In the genomic region with DNA sequence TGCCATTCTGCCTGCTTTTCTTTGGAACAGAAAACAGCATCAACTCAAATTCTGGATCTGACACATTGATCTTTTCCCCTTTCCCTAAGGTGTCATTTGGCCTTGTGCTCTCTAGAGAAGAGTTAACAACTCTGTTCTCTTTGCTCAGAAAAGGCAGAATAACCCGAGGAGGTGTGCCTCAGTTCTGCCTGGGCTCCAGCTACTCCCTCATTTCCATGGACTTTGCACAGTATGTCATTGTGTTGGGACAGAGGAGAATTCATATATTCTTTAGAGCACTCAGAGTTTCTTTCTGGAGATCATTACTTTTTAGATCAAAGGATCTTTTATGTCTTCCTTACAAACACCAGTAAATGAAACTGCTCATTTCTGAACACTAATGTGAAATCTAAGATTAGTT, we compare ENCODE assay signal across 18 cellular contexts.
"Had no signal": no experiment of that assay in that cellular context is flagged by ENCODE, and none has a peak within 500 bp of the region (broad histone marks: within the 10 kb centered on the region; RNA-seq: fewer than 3 reads in every experiment).

No MANE protein-coding gene starts in this region.

- H3K9ac ChIP-seq: SK-N-SH had no signal

- H3K27ac ChIP-seq: coronary artery, esophagus muscularis mucosa, thoracic aorta, VCaP had no signal

- H3K4me3 Mint-ChIP-seq: activated CD4-positive, alpha-beta memory T cell treated with anti-CD3 and anti-CD28 coated beads, Interleukin-2, amount 10 ng/mL, durations not matched to agents 7 days and 5 days; activated CD4-positive, alpha-beta T cell treated with anti-CD3 and anti-CD28 coated beads for 36 hours; activated T-cell treated with anti-CD3 and anti-CD28 coated beads, Interleukin-2, amount 50 U/mL, for 4 hours; immature natural killer cell; naive thymus-derived CD8-positive, alpha-beta T cell had no signal

- H3K4me1 Mint-ChIP-seq: activated CD4-positive, alpha-beta memory T cell treated with anti-CD3 and anti-CD28 coated beads, Interleukin-2, amount 10 ng/mL, durations not matched to agents 7 days and 5 days; activated CD4-positive, alpha-beta T cell treated with anti-CD3 and anti-CD28 coated beads for 36 hours; immature natural killer cell; naive thymus-derived CD8-positive, alpha-beta T cell had no signal

- H3K9me3 ChIP-seq: esophagus muscularis mucosa, SK-N-SH, thoracic aorta had no signal

- H3K9me3 Mint-ChIP-seq: activated CD4-positive, alpha-beta memory T cell treated with anti-CD3 and anti-CD28 coated beads, Interleukin-2, amount 10 ng/mL, durations not matched to agents 7 days and 5 days; activated naive CD4-positive, alpha-beta T cell treated with anti-CD3 and anti-CD28 coated beads, Interleukin-2, amount 50 U/mL, for 72 hours; activated T-cell treated with anti-CD3 and anti-CD28 coated beads, Interleukin-2, amount 50 U/mL, for 4 hours; immature natural killer cell; naive thymus-derived CD8-positive, alpha-beta T cell had no signal

- ATAC-seq: activated CD4-positive, alpha-beta T cell treated with anti-CD3 and anti-CD28 coated beads for 36 hours; activated naive CD4-positive, alpha-beta T cell treated with anti-CD3 and anti-CD28 coated beads, Interleukin-2, amount 50 U/mL, for 72 hours; activated T-cell treated with anti-CD3 and anti-CD28 coated beads, Interleukin-2, amount 50 U/mL, for 4 hours; left cardiac atrium; naive thymus-derived CD8-positive, alpha-beta T cell; right cardiac atrium; stimulated activated naive CD8-positive, alpha-beta T cell treated with anti-CD3 and anti-CD28 coated beads, Interleukin-15, Interleukin-2, amounts not matched to agents 100 U/mL and 50 U/mL, for 24 hours had no signal

- DNase-seq: activated CD4-positive, alpha-beta memory T cell treated with anti-CD3 and anti-CD28 coated beads, Interleukin-2, amount 10 ng/mL, durations not matched to agents 7 days and 5 days; activated CD4-positive, alpha-beta T cell treated with anti-CD3 and anti-CD28 coated beads for 36 hours; activated effector memory CD4-positive, alpha-beta T cell treated with anti-CD3 and anti-CD28 coated beads, Interleukin-2, amount 50 U/mL, for 16 hours; activated T-cell treated with anti-CD3 and anti-CD28 coated beads, Interleukin-2, amount 50 U/mL, for 4 hours; central memory CD4-positive, alpha-beta T cell; effector CD4-positive, alpha-beta T cell; immature natural killer cell; left cardiac atrium; naive thymus-derived CD8-positive, alpha-beta T cell; right cardiac atrium; SK-N-SH; stimulated activated naive CD8-positive, alpha-beta T cell treated with anti-CD3 and anti-CD28 coated beads, Interleukin-15, Interleukin-2, amounts not matched to agents 100 U/mL and 50 U/mL, for 24 hours had no signal

- H3K27ac Mint-ChIP-seq: activated CD4-positive, alpha-beta memory T cell treated with anti-CD3 and anti-CD28 coated beads, Interleukin-2, amount 10 ng/mL, durations not matched to agents 7 days and 5 days; activated CD4-positive, alpha-beta T cell treated with anti-CD3 and anti-CD28 coated beads for 36 hours; activated naive CD4-positive, alpha-beta T cell treated with anti-CD3 and anti-CD28 coated beads, Interleukin-2, amount 50 U/mL, for 72 hours; immature natural killer cell; naive thymus-derived CD8-positive, alpha-beta T cell had no signal

- H3K36me3 ChIP-seq: thoracic aorta had no signal

- H3K27me3 ChIP-seq: esophagus muscularis mucosa had no signal

- H3K36me3 Mint-ChIP-seq: activated naive CD4-positive, alpha-beta T cell treated with anti-CD3 and anti-CD28 coated beads, Interleukin-2, amount 50 U/mL, for 72 hours had no signal

- H3K27me3 Mint-ChIP-seq: activated CD4-positive, alpha-beta memory T cell treated with anti-CD3 and anti-CD28 coated beads, Interleukin-2, amount 10 ng/mL, durations not matched to agents 7 days and 5 days; activated CD4-positive, alpha-beta T cell treated with anti-CD3 and anti-CD28 coated beads for 36 hours; naive thymus-derived CD8-positive, alpha-beta T cell had no signal

- H3K4me3 ChIP-seq: coronary artery, esophagus muscularis mucosa, smooth muscle cell, thoracic aorta had no signal

- H3K4me1 ChIP-seq: esophagus muscularis mucosa had no signal
